Comparison of ENCODE assay signal across 28 cellular contexts in the genomic region with DNA sequence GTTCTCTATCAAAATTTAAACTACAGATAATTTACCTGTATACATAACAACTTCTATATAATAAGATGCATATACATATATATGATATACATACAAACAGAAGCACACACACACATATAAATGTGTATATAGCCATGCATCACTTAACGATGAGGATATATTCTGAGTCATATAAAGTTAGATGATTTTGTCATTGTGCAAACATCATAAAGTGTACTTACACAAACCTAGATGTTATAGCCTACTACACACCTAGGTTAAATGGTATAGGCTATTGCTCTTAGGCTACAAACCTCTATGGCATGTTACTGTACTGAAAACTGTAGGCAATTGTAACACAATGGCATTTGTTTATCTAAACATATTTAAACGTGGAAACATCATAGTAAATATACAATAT.
"Had no signal": no experiment of that assay in that cellular context is flagged by ENCODE, and none has a peak within 500 bp of the region (broad histone marks: within the 10 kb centered on the region; RNA-seq: fewer than 3 reads in every experiment).

No MANE protein-coding gene starts in this region.

- H3K4me3 ChIP-seq: ascending aorta, cardiac muscle cell had no signal

- FAIRE-seq: bronchial epithelial cell had no signal

- ATAC-seq: activated CD8-positive, alpha-beta T cell treated with anti-CD3 and anti-CD28 coated beads for 36 hours; activated naive CD8-positive, alpha-beta T cell treated with anti-CD3 and anti-CD28 coated beads, Interleukin-2, amount 50 U/mL, for 24 hours had no signal

- H3K27ac ChIP-seq: ascending aorta, cardiac muscle cell, VCaP had no signal

- DNase-seq: activated B cell treated with CpG ODN at 0.5 μM for 24 hours; activated CD4-positive, alpha-beta memory T cell treated with anti-CD3 and anti-CD28 coated beads for 36 hours; activated CD4-positive, alpha-beta T cell treated with anti-CD3 and anti-CD28 coated beads for 4 hours; activated CD4-positive, alpha-beta T cell treated with anti-CD3 and anti-CD28 coated beads, Interleukin-2, amount 10 ng/mL, durations not matched to agents 24 days and 14 days; activated CD4-positive, alpha-beta T cell treated with anti-CD3 and anti-CD28 coated beads, Interleukin-2, amount 50 U/mL, for 1 hour; activated CD4-positive, alpha-beta T cell treated with anti-CD3 and anti-CD28 coated beads, Interleukin-2, amount 50 U/mL, for 4 hours; activated CD4-positive, CD25-positive, alpha-beta regulatory T cell treated with anti-CD3 and anti-CD28 coated beads, Interleukin-2, amount 50 U/mL, for 72 hours; activated CD8-positive, alpha-beta memory T cell treated with anti-CD3 and anti-CD28 coated beads, Interleukin-2, amount 50 U/mL, for 4 hours; activated CD8-positive, alpha-beta T cell treated with anti-CD3 and anti-CD28 coated beads for 36 hours; activated effector memory CD4-positive, alpha-beta T cell treated with Interleukin-2 at 50 U/mL for 16 hours; activated gamma-delta T cell; activated naive CD4-positive, alpha-beta T cell treated with anti-CD3 and anti-CD28 coated beads, Interleukin-2, amount 10 ng/mL, durations not matched to agents 7 days and 5 days; activated naive CD4-positive, alpha-beta T cell treated with Interleukin-2 at 50 U/mL for 16 hours; activated naive CD8-positive, alpha-beta T cell treated with anti-CD3 and anti-CD28 coated beads, Interleukin-2, amount 10 ng/mL, durations not matched to agents 7 days and 5 days; activated naive CD8-positive, alpha-beta T cell treated with anti-CD3 and anti-CD28 coated beads, Interleukin-2, amount 50 U/mL, for 24 hours; activated T-cell treated with anti-CD3 and anti-CD28 coated beads for 4 hours; activated T-cell treated with anti-CD3 and anti-CD28 coated beads, Interleukin-2, amount 50 U/mL, for 1 hour; activated T-cell treated with anti-CD3 and anti-CD28 coated beads, Interleukin-2, amount 50 U/mL, for 48 hours; amygdala; anterior cingulate cortex; caudate nucleus; cerebellar nuclear complex; T-helper 2 cell; T-helper 9 cell had no signal

- H3K9me3 ChIP-seq: ascending aorta had no signal

- H3K27me3 ChIP-seq: ascending aorta, cardiac muscle cell had no signal

- H3K4me1 ChIP-seq: ascending aorta had no signal

- H3K36me3 ChIP-seq: ascending aorta, cardiac muscle cell had no signal
